ENCODE assay signal across 34 cellular contexts in genomic region chr3:57391767-57392166, GRCh38.
"Had no signal": no experiment of that assay in that cellular context is flagged by ENCODE, and none has a peak within 500 bp of the region (broad histone marks: within the 10 kb centered on the region; RNA-seq: fewer than 3 reads in every experiment).

No MANE protein-coding gene starts in this region.

- H3K4me1 ChIP-seq: adrenal gland, ascending aorta, body of pancreas, breast epithelium had no signal

- H3K27me3 ChIP-seq: adrenal gland, ascending aorta, body of pancreas, brain microvascular endothelial cell, breast epithelium, cardiac muscle cell had no signal

- H3K36me3 ChIP-seq: adrenal gland, ascending aorta, brain microvascular endothelial cell, breast epithelium, cardiac muscle cell had no signal

- H3K9me3 ChIP-seq: adrenal gland, ascending aorta, body of pancreas, breast epithelium had no signal

- H3K27ac ChIP-seq: adrenal gland, ascending aorta, body of pancreas, brain microvascular endothelial cell, breast epithelium, cardiac muscle cell had no signal

- H3K4me3 ChIP-seq: adrenal gland, ascending aorta, body of pancreas, breast epithelium, cardiac muscle cell had no signal

- FAIRE-seq: astrocyte, bronchial epithelial cell had no signal

- DNase-seq: activated effector memory CD4-positive, alpha-beta T cell treated with anti-CD3 and anti-CD28 coated beads, Interleukin-2, amount 50 U/mL, for 16 hours; activated effector memory CD4-positive, alpha-beta T cell treated with Interleukin-2 at 50 U/mL for 16 hours; activated gamma-delta T cell; activated gamma-delta T cell treated with Interleukin-2 at 50 U/mL for 16 hours; activated naive CD4-positive, alpha-beta T cell; activated naive CD4-positive, alpha-beta T cell treated with anti-CD3 and anti-CD28 coated beads for 36 hours; activated naive CD4-positive, alpha-beta T cell treated with anti-CD3 and anti-CD28 coated beads, Interleukin-2, amount 10 ng/mL, durations not matched to agents 7 days and 5 days; activated naive CD4-positive, alpha-beta T cell treated with anti-CD3 and anti-CD28 coated beads, Interleukin-2, amount 50 U/mL, for 16 hours; activated naive CD4-positive, alpha-beta T cell treated with Interleukin-2 at 50 U/mL for 16 hours; activated naive CD8-positive, alpha-beta T cell treated with anti-CD3 and anti-CD28 coated beads for 36 hours; activated naive CD8-positive, alpha-beta T cell treated with anti-CD3 and anti-CD28 coated beads, Interleukin-2, amount 10 ng/mL, durations not matched to agents 7 days and 5 days; activated naive CD8-positive, alpha-beta T cell treated with anti-CD3 and anti-CD28 coated beads, Interleukin-2, amount 50 U/mL, for 24 hours; activated T-cell treated with anti-CD3 and anti-CD28 coated beads, Interleukin-2, amount 50 U/mL, for 1 hour; activated T-cell treated with anti-CD3 and anti-CD28 coated beads, Interleukin-2, amount 50 U/mL, for 24 hours; activated T-cell treated with anti-CD3 and anti-CD28 coated beads, Interleukin-2, amount 50 U/mL, for 4 hours; activated T-cell treated with anti-CD3 and anti-CD28 coated beads, Interleukin-2, amount 50 U/mL, for 48 hours; activated T-cell treated with anti-CD3 and anti-CD28 coated beads, Interleukin-2, amount 50 U/mL, for 72 hours; adrenal gland; amniotic stem cell; amygdala; anterior cingulate cortex; aorta; body of pancreas; brain microvascular endothelial cell; caudate nucleus; central memory CD4-positive, alpha-beta T cell; cerebellar nuclear complex had no signal

- ATAC-seq: activated naive CD4-positive, alpha-beta T cell treated with anti-CD3 and anti-CD28 coated beads, Interleukin-2, amount 50 U/mL, for 72 hours; activated naive CD8-positive, alpha-beta T cell treated with anti-CD3 and anti-CD28 coated beads, Interleukin-2, amount 50 U/mL, for 24 hours; activated T-cell treated with anti-CD3 and anti-CD28 coated beads, Interleukin-2, amount 50 U/mL, for 4 hours; activated T-cell treated with anti-CD3 and anti-CD28 coated beads, Interleukin-2, amount 50 U/mL, for 72 hours; activated T-helper 17 cell treated with anti-CD3 and anti-CD28 coated beads, Interleukin-2, amount 50 U/mL, for 72 hours; body of pancreas had no signal
